14 cellular contexts compared by ENCODE assay signal in genomic region chr9:6838158-6838557, GRCh38.
DNase-seq lines count a peak whose midpoint lies in the region; ATAC-seq and TF ChIP-seq lines count a peak whose summit lies in the region.
"Had no signal": no experiment of that assay in that cellular context is flagged by ENCODE, and none has a peak within 500 bp of the region (broad histone marks: within the 10 kb centered on the region; RNA-seq: fewer than 3 reads in every experiment).

No MANE protein-coding gene starts in this region.

- no peaks in the 10 kb centered on the region; the same call in 1 of the 2 replicates for H3K36me3 ChIP-seq in BE2C

- ATAC-seq in SK-N-SH treated with all-trans-retinoic acid at 6 μM for 48 hours (no peak), HG02938 (IDR thresholded peaks at IDR 0.05; ENCODE audit: unreplicated experiment) (no peak)
- ATAC-seq: GM23338, HepG2 had no signal

- H3K4me1 ChIP-seq in BE2C: no peaks in the 10 kb centered on the region; the same call in 1 of the 2 replicates
- H3K4me1 ChIP-seq: BLaER1 had no signal

- H3K9me3 ChIP-seq in BE2C: no peaks in the 10 kb centered on the region

- DNase-seq in BE2C (peak; percentile 18), cardiac fibroblast (ENCODE audit: low read depth in 2 of 2) (peak; percentile 35 to 75), fibroblast of the aortic adventitia (ENCODE audit: low read depth) (peak; percentile 32), NCI-H345 (lab: John Stamatoyannopoulos, UW) (no peak), HT-29 (ENCODE audit: low spot score) (no peak)
- no peak for DNase-seq in stimulated activated naive CD4-positive, alpha-beta T cell (lab: John Stamatoyannopoulos, UW)
- DNase-seq: CD8-positive, alpha-beta memory T cell; DMS53; H7 had no signal

- H3K27me3 ChIP-seq in BE2C: no peaks in the 10 kb centered on the region
- H3K27me3 ChIP-seq: BLaER1 had no signal

- TF ChIP-seq CTCF in BE2C (IDR thresholded peaks at IDR 0.05; ENCODE audit: low read depth, low read length) (no peak), cardiac fibroblast (IDR thresholded peaks at IDR 0.05; ENCODE audit: low read depth, low read length) (no peak), fibroblast of the aortic adventitia (IDR thresholded peaks at IDR 0.05; ENCODE audit: insufficient read depth, low read length) (no peak)

- H3K4me3 ChIP-seq in BE2C (ENCODE audit: low read depth, low read length) (no peak overlapping the region), cardiac fibroblast (replicated peaks in 1 of 2; ENCODE audit: low read depth in 2 of 2, low read length in 2 of 2) (no peak overlapping the region), fibroblast of the aortic adventitia (ENCODE audit: low read depth, low read length) (no peak overlapping the region)
- H3K4me3 ChIP-seq: BLaER1, GM23338 had no signal

TF ChIP-seq in SK-N-SH treated with all-trans-retinoic acid at 6 μM for 48 hours, 23 proteins besides CTCF, POLR2A, EP300 and RAD21:
- TF ChIP-seq CREB5 (CRISPR knock-in tag; IDR thresholded peaks at IDR 0.05; ENCODE audit: low read depth) (no peak), PATZ1 (CRISPR knock-in tag; IDR thresholded peaks at IDR 0.05; ENCODE audit: borderline replicate concordance) (no peak), ISL1 (CRISPR knock-in tag; IDR thresholded peaks at IDR 0.05) (peak; percentile 62; the same call in 1 of the 2 replicates)

Comparison
In these comparisons a context has a peak if more than half of its experiments do, and no peak if none do; other contexts are left out.
1. DNase-seq: peak in BE2C (single experiment), cardiac fibroblast (2 of 2) and fibroblast of the aortic adventitia (single experiment); none in NCI-H345 (single experiment), HT-29 (single experiment) and stimulated activated naive CD4-positive, alpha-beta T cell (0 of 6).